11 cellular contexts compared by ENCODE assay signal in the genomic region with DNA sequence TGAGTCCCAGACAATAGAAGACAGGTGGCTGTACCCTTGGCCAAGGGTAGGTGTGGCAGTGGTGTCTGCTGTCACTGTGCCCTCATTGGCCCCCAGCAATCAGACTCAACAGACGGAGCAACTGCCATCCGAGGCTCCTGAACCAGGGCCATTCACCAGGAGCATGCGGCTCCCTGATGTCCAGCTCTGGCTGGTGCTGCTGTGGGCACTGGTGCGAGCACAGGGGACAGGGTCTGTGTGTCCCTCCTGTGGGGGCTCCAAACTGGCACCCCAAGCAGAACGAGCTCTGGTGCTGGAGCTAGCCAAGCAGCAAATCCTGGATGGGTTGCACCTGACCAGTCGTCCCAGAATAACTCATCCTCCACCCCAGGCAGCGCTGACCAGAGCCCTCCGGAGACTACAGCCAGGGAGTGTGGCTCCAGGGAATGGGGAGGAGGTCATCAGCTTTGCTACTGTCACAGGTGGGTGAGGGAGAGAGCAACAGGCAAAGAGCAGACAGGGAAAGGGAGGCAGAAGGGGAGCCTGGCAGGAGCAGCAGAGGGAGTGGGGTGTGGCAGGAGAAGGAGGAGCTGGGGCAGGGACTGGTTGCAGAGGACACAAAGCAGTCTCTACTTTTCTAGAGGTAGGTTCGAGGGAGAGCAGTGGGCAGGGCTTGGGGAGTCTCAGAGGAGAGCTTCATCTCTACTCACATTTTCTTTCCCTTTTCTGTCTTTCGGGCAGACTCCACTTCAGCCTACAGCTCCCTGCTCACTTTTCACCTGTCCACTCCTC. TPM values are rescaled to one million over a fixed set of nuclear protein-coding genes. Genes with fewer than 3 reads are reported as not detected.
DNase-seq lines count a peak whose midpoint lies in the region; ATAC-seq, FAIRE-seq and TF ChIP-seq lines count a peak whose summit lies in the region.
"Had no signal": no experiment of that assay in that cellular context is flagged by ENCODE, and none has a peak within 500 bp of the region (broad histone marks: within the 10 kb centered on the region; RNA-seq: fewer than 3 reads in every experiment).

No MANE protein-coding gene starts in this region.

- H3K9ac ChIP-seq in K562 (ENCODE audit: insufficient read depth in 1 of 2, low read depth in 2 of 2, low read length in 2 of 2), result peak overlapping the region; percentile 78 to 87
- no peak overlapping the region for H3K9ac ChIP-seq in neural progenitor cell

- H3K27me3 ChIP-seq in K562 (ENCODE audit: control insufficient read depth in 2 of 2, insufficient read depth in 2 of 2, low read length in 2 of 2), result no peaks in the 10 kb centered on the region
- H3K27me3 ChIP-seq in neural progenitor cell, result peaks cover 6% of the 10 kb centered on the region

- FAIRE-seq in K562 (lab: Jason Lieb, UNC), result no peak

- no peaks in the 10 kb centered on the region for H3K36me3 Mint-ChIP-seq in neural progenitor cell

- H3K4me3 ChIP-seq in K562, result peak overlapping the region; percentile 62; the same call in 1 of the 2 replicates
- no peak overlapping the region for H3K4me3 ChIP-seq in neural progenitor cell

- peak overlapping the region; percentile 72 for H3K4me3 Mint-ChIP-seq in neural progenitor cell

- no peak for TF ChIP-seq CTCF in K562 (IDR thresholded peaks at IDR 0.05 in 2 of 3, conservative IDR thresholded peaks at IDR 0.05 in 1 of 3; ENCODE audit: insufficient read depth in 2 of 3, low read depth in 1 of 3, low read length in 3 of 3)
- no peak for TF ChIP-seq CTCF in neural progenitor cell (IDR thresholded peaks at IDR 0.05)

- TF ChIP-seq EP300 in K562 (IDR thresholded peaks at IDR 0.05; ENCODE audit: low read length), result no peak

- H4K20me1 ChIP-seq in K562 (replicated peaks; ENCODE audit: control insufficient read depth, insufficient read depth, low read length) (no peaks in the 10 kb centered on the region), neural progenitor cell (ENCODE audit: low read depth) (peaks cover 6% of the 10 kb centered on the region)

- no peaks in the 10 kb centered on the region for H3K9me1 ChIP-seq in K562 (ENCODE audit: control insufficient read depth, insufficient read depth, low read length)

- H3K4me2 ChIP-seq in K562 (ENCODE audit: insufficient read depth, low read length), result peak overlapping the region; percentile 91
- H3K4me2 ChIP-seq in neural progenitor cell, result peak overlapping the region; percentile 50

- peaks cover 20% of the 10 kb centered on the region; the same call in 2 of the 3 replicates for H3K79me2 ChIP-seq in K562 (ENCODE audit: control insufficient read depth, insufficient read depth, low read length)
- no peaks in the 10 kb centered on the region for H3K79me2 ChIP-seq in neural progenitor cell (ENCODE audit: low read depth)

- H2AFZ ChIP-seq in K562 (ENCODE audit: low read depth, low read length) (peak overlapping the region; percentile 92), neural progenitor cell (replicated peaks) (peak overlapping the region; percentile 67)

- intact Hi-C loops in K562 (cut with micrococcal nuclease), result loop anchor here (2.0 to 5.0 kb wide), 2 partner anchors 25 to 237 kb away; a partner anchor contains a TSS

- in situ Hi-C loops in K562 (cut with MboI), result no loop called here

- peak; percentile 6 for ATAC-seq in K562
- ATAC-seq in GM21381 (IDR thresholded peaks at IDR 0.05; ENCODE audit: unreplicated experiment), result no peak
- ATAC-seq in HG02642 (IDR thresholded peaks at IDR 0.05; ENCODE audit: poor library complexity, unreplicated experiment), result no peak

- H3K9me3 Mint-ChIP-seq in neural progenitor cell, result no peaks in the 10 kb centered on the region

- CTCF ChIA-PET in K562 (lab: Yijun Ruan, JAX; ENCODE audit: low intra/inter-chr PET ratio), result interaction anchor here (0.9 kb wide), 1 partner anchor 241 kb away, joined by 5 read pairs; no protein-coding TSS in a partner anchor

- POLR2A ChIA-PET in K562 (lab: Yijun Ruan, JAX), result interaction anchor here (0.5 to 2.4 kb wide), 24 partner anchors 10 to 575 kb away, joined by 3 to 9 read pairs (median 4); no protein-coding TSS in a partner anchor

- H3K27me3 Mint-ChIP-seq in neural progenitor cell (ENCODE audit: insufficient read depth, low read depth), result peaks cover 29% of the 10 kb centered on the region

- TSS peak; percentile 75 for BruUV-seq in K562 (replicated peaks; lab: Mats Ljungman, UMichigan)

- WGBS in K562 (ENCODE audit: insufficient coverage, low coverage, missing lambda C conversion rate), result 33% methylated on average over 8 of the region's 10 CpGs

- TF ChIP-seq RAD21 in K562 (CRISPR knock-in tag; conservative IDR thresholded peaks at IDR 0.05 in 1 of 2, IDR thresholded peaks at IDR 0.05 in 1 of 2), result no peak

- H3K9me3 ChIP-seq in K562 (replicated peaks; ENCODE audit: control insufficient read depth, insufficient read depth, low read depth, low read length) (no peaks in the 10 kb centered on the region), neural progenitor cell (ENCODE audit: low read depth) (no peaks in the 10 kb centered on the region)

- H3K27ac ChIP-seq in K562 (ENCODE audit: extremely low read depth, low read depth, low read length) (peak overlapping the region; percentile 74), neural progenitor cell (no peak overlapping the region)

- H3K36me3 ChIP-seq in K562 (ENCODE audit: control insufficient read depth, insufficient read depth, low read length), result no peaks in the 10 kb centered on the region
- no peaks in the 10 kb centered on the region for H3K36me3 ChIP-seq in neural progenitor cell

- H3F3A ChIP-seq in neural progenitor cell (ENCODE audit: low read depth), result peaks cover 9% of the 10 kb centered on the region

- DNase-seq in NCI-H146 (lab: John Stamatoyannopoulos, UW) (peak; percentile 27), NCI-H146 treated with DMSO at 0.1 percent for 48 hours (lab: John Stamatoyannopoulos, UW; ENCODE audit: unreplicated experiment) (no peak), NCI-H2107 treated with DMSO at 0.1 percent for 48 hours (lab: John Stamatoyannopoulos, UW; ENCODE audit: unreplicated experiment) (peak; percentile 70), K562 (ENCODE audit: extremely low read depth in 1 of 4, low spot score in 3 of 4) (no peak), neural progenitor cell (ENCODE audit: low spot score) (no peak), kidney tubule cell (ENCODE audit: low spot score) (no peak)
- DNase-seq: NCI-H1417 treated with DMSO at 0.1 percent for 48 hours had no signal

- no peak overlapping the region for H3K27ac Mint-ChIP-seq in neural progenitor cell

- H3K4me1 ChIP-seq in K562 (replicated peaks in 1 of 2; ENCODE audit: control insufficient read depth in 2 of 2, insufficient read depth in 2 of 2, low read length in 2 of 2), result peaks cover 46 to 50% of the 10 kb centered on the region in 2 experiments
- H3K4me1 ChIP-seq in neural progenitor cell, result peaks cover 30% of the 10 kb centered on the region

- H3K4me1 Mint-ChIP-seq in neural progenitor cell, result peaks cover 43% of the 10 kb centered on the region

- TF ChIP-seq POLR2A in K562 (conservative IDR thresholded peaks at IDR 0.05), result no peak; the same call in 1 of the 2 replicates

RNA-seq across cellular contexts. Expression of a gene that starts 0.5 kb away (rescaled TPM):
- 6.1 and 10.9 TPM in 2 replicates for total RNA-seq in K562 (2011; cell fraction: chromatin; rRNA removed; ENCODE audit: low replicate concordance)
- total RNA-seq in K562 (2011; cell fraction: nucleolus; rRNA removed), result 23.7 and 26.8 TPM in 2 replicates
- 12.3 and 17.1 TPM in 2 replicates for total RNA-seq in K562 (2011; cell fraction: nucleoplasm; rRNA removed)
- total RNA-seq in K562 (2014; rRNA removed) (8.2 and 12.2 TPM in 2 replicates), K562 (2014; rRNA removed; fragmentation: Illumina TruSeq; extraction: Trizol) (5.6 and 7.3 TPM in 2 replicates), K562 (2015; rRNA removed; fragmentation: Illumina TruSeq; extraction: Trizol) (0.94 and 1.2 TPM in 2 replicates), K562 (2021) (8.6 and 9.4 TPM in 2 replicates), neural progenitor cell (ENCODE audit: low replicate concordance) (2.6 TPM in 1 of 2 replicates, not detected in the other)
- polyA plus RNA-seq in K562 (2011; rRNA removed) (1.7 and 4.7 TPM in 2 replicates), K562 (2014; fragmentation: Illumina TruSeq; extraction: Trizol) (9.1 and 11.1 TPM in 2 replicates), K562 (2014; fragmentation: Nextera tagmentation; extraction: Ambion mirVana) (1 to 10 TPM; 1.9 TPM), K562 (2014; rRNA removed) (8.5 and 9.9 TPM in 2 replicates)
- polyA plus RNA-seq in K562 (2011; cell fraction: cytosol; rRNA removed), result 4.7 and 6.2 TPM in 2 replicates
- 1.1 and 2.3 TPM in 2 replicates for polyA plus RNA-seq in K562 (2011; cell fraction: nucleus; rRNA removed)
- 4.7 and 106 TPM in 2 replicates for polyA plus RNA-seq in K562 (2012)
- 1.7 and 3.4 TPM in 2 replicates for polyA minus RNA-seq in K562 (2011; rRNA and poly(A)+ RNA removed)
- 0.67 and 3.6 TPM in 2 replicates for polyA minus RNA-seq in K562 (2011; cell fraction: cytosol; rRNA and poly(A)+ RNA removed)
- 1.2 and 2.7 TPM in 2 replicates for polyA minus RNA-seq in K562 (2011; cell fraction: nucleus; rRNA and poly(A)+ RNA removed)
- total RNA-seq: mononuclear cell had no signal

RNA-seq across cellular contexts. Expression of a gene that starts 4.0 kb away (rescaled TPM):
- total RNA-seq in K562 (2011; cell fraction: chromatin; rRNA removed; ENCODE audit: low replicate concordance), result 1.4 and 2.9 TPM in 2 replicates
- total RNA-seq in K562 (2011; cell fraction: nucleolus; rRNA removed), result 1.0 and 1.3 TPM in 2 replicates
- total RNA-seq in K562 (2011; cell fraction: nucleoplasm; rRNA removed), result 2.0 and 2.7 TPM in 2 replicates
- total RNA-seq in K562 (2014; rRNA removed) (0.33 and 0.41 TPM in 2 replicates), K562 (2014; rRNA removed; fragmentation: Illumina TruSeq; extraction: Trizol) (0.76 and 0.80 TPM in 2 replicates), K562 (2015; rRNA removed; fragmentation: Illumina TruSeq; extraction: Trizol) (0.30 and 2.2 TPM in 2 replicates), K562 (2021) (2.1 and 3.7 TPM in 2 replicates), neural progenitor cell (ENCODE audit: low replicate concordance) (0.12 and 0.71 TPM in 2 replicates)
- polyA plus RNA-seq in K562 (2011; rRNA removed) (0.33 and 1.1 TPM in 2 replicates), K562 (2014; fragmentation: Illumina TruSeq; extraction: Trizol) (0.61 and 0.80 TPM in 2 replicates), K562 (2014; fragmentation: Nextera tagmentation; extraction: Ambion mirVana) (under 1 TPM; 0.24 to 0.31 TPM), K562 (2014; rRNA removed) (0.51 and 0.64 TPM in 2 replicates)
- polyA plus RNA-seq in K562 (2011; cell fraction: cytosol; rRNA removed), result 0.63 and 0.64 TPM in 2 replicates
- polyA plus RNA-seq in K562 (2011; cell fraction: nucleus; rRNA removed), result 2.0 and 3.7 TPM in 2 replicates
- 2.2 and 3.2 TPM in 2 replicates for polyA plus RNA-seq in K562 (2012)
- polyA minus RNA-seq in K562 (2011; rRNA and poly(A)+ RNA removed), result 0.36 and 0.81 TPM in 2 replicates
- polyA minus RNA-seq in K562 (2011; cell fraction: cytosol; rRNA and poly(A)+ RNA removed), result not detected in 2 replicates
- polyA minus RNA-seq in K562 (2011; cell fraction: nucleus; rRNA and poly(A)+ RNA removed), result 0.33 and 0.81 TPM in 2 replicates

RNA-seq across cellular contexts. Expression of a gene that starts 21.0 kb away (rescaled TPM):
- total RNA-seq in K562 (2011; cell fraction: chromatin; rRNA removed; ENCODE audit: low replicate concordance), result 0.19 TPM in 1 of 2 replicates, not detected in the other
- 0.26 and 0.33 TPM in 2 replicates for total RNA-seq in K562 (2011; cell fraction: nucleolus; rRNA removed)
- total RNA-seq in K562 (2011; cell fraction: nucleoplasm; rRNA removed), result 0.31 and 0.44 TPM in 2 replicates
- total RNA-seq in K562 (2014; rRNA removed), result not detected in 2 replicates
- total RNA-seq in K562 (2014; rRNA removed; fragmentation: Illumina TruSeq; extraction: Trizol), result not detected in 2 replicates
- total RNA-seq in K562 (2015; rRNA removed; fragmentation: Illumina TruSeq; extraction: Trizol), result 0.07 TPM in 1 of 2 replicates, not detected in the other
- 0.07 TPM in 1 of 2 replicates, not detected in the other for total RNA-seq in K562 (2021)
- 0.04 and 0.15 TPM in 2 replicates for polyA plus RNA-seq in K562 (2011; rRNA removed)
- polyA plus RNA-seq in K562 (2011; cell fraction: cytosol; rRNA removed), result 0.19 and 0.34 TPM in 2 replicates
- polyA plus RNA-seq in K562 (2011; cell fraction: nucleus; rRNA removed), result 0.13 TPM in 1 of 2 replicates, not detected in the other
- 0.18 and 1.1 TPM in 2 replicates for polyA plus RNA-seq in K562 (2012)
- not detected in 2 replicates for polyA plus RNA-seq in K562 (2014; fragmentation: Illumina TruSeq; extraction: Trizol)
- under 1 TPM in 1 of 2 experiments, not detected in 1; 0.17 TPM for polyA plus RNA-seq in K562 (2014; fragmentation: Nextera tagmentation; extraction: Ambion mirVana)
- polyA plus RNA-seq in K562 (2014; rRNA removed), result 0.24 TPM in 1 of 2 replicates, not detected in the other
- 0.18 TPM in 1 of 2 replicates, not detected in the other for polyA minus RNA-seq in K562 (2011; rRNA and poly(A)+ RNA removed)
- polyA minus RNA-seq in K562 (2011; cell fraction: cytosol; rRNA and poly(A)+ RNA removed), result not detected in 2 replicates
- polyA minus RNA-seq in K562 (2011; cell fraction: nucleus; rRNA and poly(A)+ RNA removed), result 0.27 TPM in 1 of 2 replicates, not detected in the other
- total RNA-seq in neural progenitor cell (ENCODE audit: low replicate concordance), result 0.06 TPM in 1 of 2 replicates, not detected in the other
- total RNA-seq: activated CD8-positive, alpha-beta memory T cell treated with anti-CD3 and anti-CD28 coated beads for 36 hours had no signal

RNA-seq across cellular contexts. Expression of a gene that starts 24.1 kb away (rescaled TPM):
- 8.4 and 15.8 TPM in 2 replicates for total RNA-seq in K562 (2011; cell fraction: chromatin; rRNA removed; ENCODE audit: low replicate concordance)
- total RNA-seq in K562 (2011; cell fraction: nucleolus; rRNA removed), result 5.3 and 7.2 TPM in 2 replicates
- 7.3 and 8.5 TPM in 2 replicates for total RNA-seq in K562 (2011; cell fraction: nucleoplasm; rRNA removed)
- total RNA-seq in K562 (2014; rRNA removed) (3.8 and 4.6 TPM in 2 replicates), K562 (2014; rRNA removed; fragmentation: Illumina TruSeq; extraction: Trizol) (3.1 and 4.2 TPM in 2 replicates), K562 (2015; rRNA removed; fragmentation: Illumina TruSeq; extraction: Trizol) (5.1 and 5.8 TPM in 2 replicates), K562 (2021) (5.9 and 6.0 TPM in 2 replicates), neural progenitor cell (ENCODE audit: low replicate concordance) (0.62 TPM in 1 of 2 replicates, not detected in the other)
- polyA plus RNA-seq in K562 (2011; rRNA removed) (6.5 and 22.7 TPM in 2 replicates), K562 (2014; fragmentation: Illumina TruSeq; extraction: Trizol) (5.4 and 6.5 TPM in 2 replicates), K562 (2014; fragmentation: Nextera tagmentation; extraction: Ambion mirVana) (1 to 10 TPM; 1.5 to 2.0 TPM), K562 (2014; rRNA removed) (3.3 and 10.2 TPM in 2 replicates)
- polyA plus RNA-seq in K562 (2011; cell fraction: cytosol; rRNA removed), result 7.6 and 14.0 TPM in 2 replicates
- 53.3 and 109 TPM in 2 replicates for polyA plus RNA-seq in K562 (2011; cell fraction: nucleus; rRNA removed)
- 5.2 and 15.6 TPM in 2 replicates for polyA plus RNA-seq in K562 (2012)
- 2.8 and 7.2 TPM in 2 replicates for polyA minus RNA-seq in K562 (2011; rRNA and poly(A)+ RNA removed)
- polyA minus RNA-seq in K562 (2011; cell fraction: cytosol; rRNA and poly(A)+ RNA removed), result 1.5 and 8.5 TPM in 2 replicates
- polyA minus RNA-seq in K562 (2011; cell fraction: nucleus; rRNA and poly(A)+ RNA removed), result 4.3 and 13.0 TPM in 2 replicates

RNA-seq across cellular contexts. Expression of a gene that starts 24.7 kb away (rescaled TPM):
- 41.6 and 89.7 TPM in 2 replicates for total RNA-seq in K562 (2011; cell fraction: chromatin; rRNA removed; ENCODE audit: low replicate concordance)
- 12.8 and 16.2 TPM in 2 replicates for total RNA-seq in K562 (2011; cell fraction: nucleolus; rRNA removed)
- 23.0 and 33.7 TPM in 2 replicates for total RNA-seq in K562 (2011; cell fraction: nucleoplasm; rRNA removed)
- total RNA-seq in K562 (2014; rRNA removed) (5.0 and 6.7 TPM in 2 replicates), K562 (2014; rRNA removed; fragmentation: Illumina TruSeq; extraction: Trizol) (9.0 and 10.5 TPM in 2 replicates), K562 (2015; rRNA removed; fragmentation: Illumina TruSeq; extraction: Trizol) (6.4 and 9.2 TPM in 2 replicates), K562 (2021) (15.5 and 18.8 TPM in 2 replicates), neural progenitor cell (ENCODE audit: low replicate concordance) (29.9 and 40.0 TPM in 2 replicates)
- polyA plus RNA-seq in K562 (2011; rRNA removed) (11.2 and 22.0 TPM in 2 replicates), K562 (2014; fragmentation: Illumina TruSeq; extraction: Trizol) (15.0 and 15.9 TPM in 2 replicates), K562 (2014; fragmentation: Nextera tagmentation; extraction: Ambion mirVana) (1 to 10 TPM; 3.3 to 3.7 TPM), K562 (2014; rRNA removed) (10.6 and 11.0 TPM in 2 replicates)
- polyA plus RNA-seq in K562 (2011; cell fraction: cytosol; rRNA removed), result 14.6 and 17.9 TPM in 2 replicates
- polyA plus RNA-seq in K562 (2011; cell fraction: nucleus; rRNA removed), result 36.7 and 46.9 TPM in 2 replicates
- polyA plus RNA-seq in K562 (2012), result 11.4 and 26.6 TPM in 2 replicates
- 12.6 and 16.4 TPM in 2 replicates for polyA minus RNA-seq in K562 (2011; rRNA and poly(A)+ RNA removed)
- polyA minus RNA-seq in K562 (2011; cell fraction: cytosol; rRNA and poly(A)+ RNA removed), result 10.8 and 24.8 TPM in 2 replicates
- 9.3 and 13.4 TPM in 2 replicates for polyA minus RNA-seq in K562 (2011; cell fraction: nucleus; rRNA and poly(A)+ RNA removed)

Comparison
In these comparisons a context has a peak if more than half of its experiments do, and no peak if none do; other contexts are left out.
1. DNase-seq: peak in NCI-H146 (single experiment) and NCI-H2107 treated with DMSO at 0.1 percent for 48 hours (single experiment); none in NCI-H146 treated with DMSO at 0.1 percent for 48 hours (single experiment), K562 (0 of 4), neural progenitor cell (single experiment) and kidney tubule cell (single experiment).